ENCODE assay signal across 1 cellular context in the genomic region with DNA sequence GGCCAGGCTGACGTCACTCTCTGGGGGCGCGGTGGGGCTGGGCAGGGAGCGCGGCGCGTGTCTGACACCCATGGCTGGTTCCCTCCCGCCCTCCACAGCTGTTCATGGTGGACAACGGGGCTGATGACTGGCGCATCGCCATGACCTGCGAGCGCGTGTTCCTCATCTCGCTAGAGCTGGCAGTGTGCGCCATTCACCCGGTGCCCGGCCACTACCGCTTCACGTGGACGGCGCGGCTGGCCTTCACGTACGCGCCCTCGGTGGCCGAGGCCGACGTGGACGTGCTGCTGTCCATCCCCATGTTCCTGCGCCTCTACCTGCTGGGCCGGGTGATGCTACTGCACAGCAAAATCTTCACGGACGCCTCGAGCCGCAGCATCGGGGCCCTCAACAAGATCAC.
TF ChIP-seq lines count a peak whose summit lies in the region.

No MANE protein-coding gene starts in this region.

TF ChIP-seq in HepG2, 621 proteins besides CTCF, POLR2A, EP300 and RAD21:
- TF ChIP-seq SRSF9 (IDR thresholded peaks at IDR 0.05; ENCODE audit: borderline replicate concordance, insufficient read depth, low read depth, low read length, poor library complexity, severe bottlenecking) = no peak
- TF ChIP-seq NFE2L1 (CRISPR knock-in tag; IDR thresholded peaks at IDR 0.05; ENCODE audit: borderline replicate concordance) = no peak
- TF ChIP-seq ZNF101 (CRISPR knock-in tag; IDR thresholded peaks at IDR 0.05; ENCODE audit: borderline replicate concordance, low read depth) = no peak
- TF ChIP-seq, protein P1, sequence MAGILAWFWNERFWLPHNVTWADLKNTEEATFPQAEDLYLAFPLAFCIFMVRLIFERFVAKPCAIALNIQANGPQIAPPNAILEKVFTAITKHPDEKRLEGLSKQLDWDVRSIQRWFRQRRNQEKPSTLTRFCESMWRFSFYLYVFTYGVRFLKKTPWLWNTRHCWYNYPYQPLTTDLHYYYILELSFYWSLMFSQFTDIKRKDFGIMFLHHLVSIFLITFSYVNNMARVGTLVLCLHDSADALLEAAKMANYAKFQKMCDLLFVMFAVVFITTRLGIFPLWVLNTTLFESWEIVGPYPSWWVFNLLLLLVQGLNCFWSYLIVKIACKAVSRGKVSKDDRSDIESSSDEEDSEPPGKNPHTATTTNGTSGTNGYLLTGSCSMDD (CRISPR knock-in tag; IDR thresholded peaks at IDR 0.05) = no peak
- TF ChIP-seq CREB1 (IDR thresholded peaks at IDR 0.05) = peak; percentile 75
- no peak for TF ChIP-seq CREB1 (CRISPR knock-in tag; IDR thresholded peaks at IDR 0.05)
- TF ChIP-seq HNF4G (IDR thresholded peaks at IDR 0.05; ENCODE audit: borderline replicate concordance, low read depth, low read length) = no peak
- no peak for TF ChIP-seq HNF4G (CRISPR knock-in tag; IDR thresholded peaks at IDR 0.05; ENCODE audit: borderline replicate concordance, low read depth)
- TF ChIP-seq, protein P2, sequence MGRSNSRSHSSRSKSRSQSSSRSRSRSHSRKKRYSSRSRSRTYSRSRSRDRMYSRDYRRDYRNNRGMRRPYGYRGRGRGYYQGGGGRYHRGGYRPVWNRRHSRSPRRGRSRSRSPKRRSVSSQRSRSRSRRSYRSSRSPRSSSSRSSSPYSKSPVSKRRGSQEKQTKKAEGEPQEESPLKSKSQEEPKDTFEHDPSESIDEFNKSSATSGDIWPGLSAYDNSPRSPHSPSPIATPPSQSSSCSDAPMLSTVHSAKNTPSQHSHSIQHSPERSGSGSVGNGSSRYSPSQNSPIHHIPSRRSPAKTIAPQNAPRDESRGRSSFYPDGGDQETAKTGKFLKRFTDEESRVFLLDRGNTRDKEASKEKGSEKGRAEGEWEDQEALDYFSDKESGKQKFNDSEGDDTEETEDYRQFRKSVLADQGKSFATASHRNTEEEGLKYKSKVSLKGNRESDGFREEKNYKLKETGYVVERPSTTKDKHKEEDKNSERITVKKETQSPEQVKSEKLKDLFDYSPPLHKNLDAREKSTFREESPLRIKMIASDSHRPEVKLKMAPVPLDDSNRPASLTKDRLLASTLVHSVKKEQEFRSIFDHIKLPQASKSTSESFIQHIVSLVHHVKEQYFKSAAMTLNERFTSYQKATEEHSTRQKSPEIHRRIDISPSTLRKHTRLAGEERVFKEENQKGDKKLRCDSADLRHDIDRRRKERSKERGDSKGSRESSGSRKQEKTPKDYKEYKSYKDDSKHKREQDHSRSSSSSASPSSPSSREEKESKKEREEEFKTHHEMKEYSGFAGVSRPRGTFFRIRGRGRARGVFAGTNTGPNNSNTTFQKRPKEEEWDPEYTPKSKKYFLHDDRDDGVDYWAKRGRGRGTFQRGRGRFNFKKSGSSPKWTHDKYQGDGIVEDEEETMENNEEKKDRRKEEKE (IDR thresholded peaks at IDR 0.05) = no peak
TF ChIP-seq in HepG2: peak in this region for 1.
